Comparison of ENCODE assay signal across 1 cellular context in genomic region chr9:114850871-114851270, GRCh38.
TF ChIP-seq lines count a peak whose summit lies in the region.

No MANE protein-coding gene starts in this region.

TF ChIP-seq in endothelial cell of umbilical vein, 7 proteins besides CTCF, POLR2A, EP300 and RAD21:
- TF ChIP-seq MAX (IDR thresholded peaks at IDR 0.05; ENCODE audit: insufficient read depth, insufficient read length): no peak
- no peak for TF ChIP-seq GATA2 (IDR thresholded peaks at IDR 0.05; ENCODE audit: insufficient read depth, insufficient read length, low read depth, low read length)
- no peak for TF ChIP-seq EZH2 (IDR thresholded peaks at IDR 0.05; ENCODE audit: borderline replicate concordance, low read depth, low read length, severe bottlenecking)
- TF ChIP-seq FOS (IDR thresholded peaks at IDR 0.05; ENCODE audit: borderline replicate concordance, insufficient read depth, low read length): no peak
